In the genomic region with DNA sequence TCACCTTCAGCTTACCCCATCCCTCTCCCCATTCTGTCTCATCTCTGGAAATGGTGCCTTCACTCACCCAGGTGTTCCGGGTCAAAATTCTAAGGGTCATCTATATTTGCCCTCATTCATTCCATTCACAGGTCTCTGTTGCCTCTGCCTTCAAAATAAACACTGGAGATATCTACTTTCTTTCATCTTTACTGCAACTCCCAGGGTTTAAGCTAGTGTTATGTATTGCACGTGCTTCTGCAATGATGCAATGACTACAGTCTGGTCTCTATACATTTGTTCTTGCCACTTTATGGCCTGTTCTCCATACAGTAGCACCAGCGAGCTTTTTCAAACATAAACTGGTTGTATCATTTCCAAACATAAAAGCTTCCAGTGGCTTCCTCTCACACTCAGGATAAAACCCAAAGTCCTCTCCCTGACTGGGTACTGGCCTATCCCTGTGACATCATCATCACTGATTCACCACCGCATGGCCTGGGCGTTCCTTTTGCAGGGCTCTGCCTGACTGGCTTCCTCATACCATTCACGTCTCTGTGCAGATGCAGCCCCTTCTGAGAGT, we compare ENCODE assay signal across 1 cellular context.
TF ChIP-seq lines count a peak whose summit lies in the region.

No MANE protein-coding gene starts in this region.

TF ChIP-seq in HepG2, 621 proteins besides CTCF, POLR2A, EP300 and RAD21 (continued from another document and continues in another):
- TF ChIP-seq MZF1 (CRISPR knock-in tag; IDR thresholded peaks at IDR 0.05; ENCODE audit: borderline replicate concordance) (no peak), SOX13 (IDR thresholded peaks at IDR 0.05) (peak; percentile 88), SOX13 (CRISPR knock-in tag; conservative IDR thresholded peaks at IDR 0.05 in 1 of 2, IDR thresholded peaks at IDR 0.05 in 1 of 2) (peak in 1 of 2 experiments; percentile 96; a peak in 2 of 4 replicates), PATZ1 (CRISPR knock-in tag; IDR thresholded peaks at IDR 0.05) (peak; percentile 59; the same call in 1 of the 2 replicates), ZNF431 (CRISPR knock-in tag; IDR thresholded peaks at IDR 0.05; ENCODE audit: borderline replicate concordance, low read depth) (peak; percentile 56; the same call in 1 of the 2 replicates), NR1H2 (CRISPR knock-in tag; IDR thresholded peaks at IDR 0.05; ENCODE audit: borderline replicate concordance, low read depth) (no peak), NR2F6 (IDR thresholded peaks at IDR 0.05) (peak; percentile 99), NR2F6 (CRISPR knock-in tag; IDR thresholded peaks at IDR 0.05) (peak; percentile 98), PBX2 (CRISPR knock-in tag; IDR thresholded peaks at IDR 0.05) (no peak), ZNF180 (CRISPR knock-in tag; IDR thresholded peaks at IDR 0.05; ENCODE audit: borderline replicate concordance, low read depth) (no peak), MEIS1 (CRISPR knock-in tag; IDR thresholded peaks at IDR 0.05; ENCODE audit: borderline replicate concordance) (0 out of 2 replicates have a peak, but pooled peaks have one; percentile 34), MAZ (IDR thresholded peaks at IDR 0.05; ENCODE audit: borderline replicate concordance, low read depth, low read length) (no peak), MAZ (CRISPR knock-in tag; IDR thresholded peaks at IDR 0.05; ENCODE audit: low read depth) (no peak), ZUFSP (CRISPR knock-in tag; IDR thresholded peaks at IDR 0.05; ENCODE audit: borderline replicate concordance) (no peak), RBFOX2 (IDR thresholded peaks at IDR 0.05; ENCODE audit: low read depth, low read length) (no peak), ZIK1 (CRISPR knock-in tag; IDR thresholded peaks at IDR 0.05; ENCODE audit: borderline replicate concordance, low read depth) (no peak), AGO2 (optimal IDR thresholded peaks at IDR 0.05; ENCODE audit: low read depth, low read length) (no peak), EED (CRISPR knock-in tag; IDR thresholded peaks at IDR 0.05) (no peak), ZNF20 (CRISPR knock-in tag; IDR thresholded peaks at IDR 0.05) (no peak), ZFAT (CRISPR knock-in tag; conservative IDR thresholded peaks at IDR 0.05) (no peak), EZH2 (conservative IDR thresholded peaks at IDR 0.05; ENCODE audit: low read depth, low read length) (no peak), ZNF672 (CRISPR knock-in tag; IDR thresholded peaks at IDR 0.05) (0 out of 2 replicates have a peak, but pooled peaks have one; percentile 76), ARNT (IDR thresholded peaks at IDR 0.05) (no peak), ZNF674 (CRISPR knock-in tag; IDR thresholded peaks at IDR 0.05; ENCODE audit: low read depth) (no peak), TCF12 (IDR thresholded peaks at IDR 0.05) (no peak), TCF12 (CRISPR knock-in tag; IDR thresholded peaks at IDR 0.05) (peak; percentile 86; the same call in 1 of the 2 replicates), NFIC (IDR thresholded peaks at IDR 0.05; ENCODE audit: low read length) (peak; percentile 89), ZNF615 (CRISPR knock-in tag; IDR thresholded peaks at IDR 0.05; ENCODE audit: borderline replicate concordance) (no peak), ZNF781 (CRISPR knock-in tag; IDR thresholded peaks at IDR 0.05; ENCODE audit: borderline replicate concordance, not compliant biosample characterization) (no peak), STAG1 (CRISPR knock-in tag; IDR thresholded peaks at IDR 0.05) (no peak), ZBTB26 (CRISPR knock-in tag; IDR thresholded peaks at IDR 0.05; ENCODE audit: borderline replicate concordance) (no peak), ZFYVE20 (CRISPR knock-in tag; IDR thresholded peaks at IDR 0.05; ENCODE audit: borderline replicate concordance, low read depth) (no peak), RFXAP (CRISPR knock-in tag; IDR thresholded peaks at IDR 0.05; ENCODE audit: borderline replicate concordance) (no peak), CHD2 (IDR thresholded peaks at IDR 0.05; ENCODE audit: low read depth, low read length) (no peak), SYNCRIP (IDR thresholded peaks at IDR 0.05; ENCODE audit: insufficient read depth, low read depth, low read length) (no peak), ZMAT3 (CRISPR knock-in tag; conservative IDR thresholded peaks at IDR 0.05) (no peak; the same call in 1 of the 2 replicates), GABPA (IDR thresholded peaks at IDR 0.05; ENCODE audit: low read depth, low read length) (no peak), GABPA (CRISPR knock-in tag; IDR thresholded peaks at IDR 0.05; ENCODE audit: low read depth) (peak; percentile 34; the same call in 1 of the 2 replicates), ZNF205 (CRISPR knock-in tag; IDR thresholded peaks at IDR 0.05) (peak; percentile 58; the same call in 1 of the 2 replicates)
- TF ChIP-seq, protein P1, sequence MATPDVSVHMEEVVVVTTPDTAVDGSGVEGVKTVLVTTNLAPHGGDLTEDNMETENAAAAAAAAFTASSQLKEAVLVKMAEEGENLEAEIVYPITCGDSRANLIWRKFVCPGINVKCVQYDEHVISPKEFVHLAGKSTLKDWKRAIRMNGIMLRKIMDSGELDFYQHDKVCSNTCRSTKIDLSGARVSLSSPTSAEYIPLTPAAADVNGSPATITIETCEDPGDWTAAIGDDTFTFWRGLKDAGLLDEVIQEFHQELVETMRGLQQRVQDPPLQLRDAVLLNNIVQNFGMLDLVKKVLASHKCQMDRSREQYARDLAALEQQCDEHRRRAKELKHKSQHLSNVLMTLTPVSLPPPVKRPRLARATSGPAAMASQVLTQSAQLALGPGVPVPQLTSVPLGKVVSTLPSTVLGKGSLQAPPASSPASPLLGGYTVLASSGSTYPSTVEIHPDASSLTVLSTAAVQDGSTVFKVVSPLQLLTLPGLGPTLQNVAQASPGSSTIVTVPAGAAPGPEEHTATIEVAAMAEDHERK (CRISPR knock-in tag; IDR thresholded peaks at IDR 0.05; ENCODE audit: low read depth), result no peak
- TF ChIP-seq, protein P2, sequence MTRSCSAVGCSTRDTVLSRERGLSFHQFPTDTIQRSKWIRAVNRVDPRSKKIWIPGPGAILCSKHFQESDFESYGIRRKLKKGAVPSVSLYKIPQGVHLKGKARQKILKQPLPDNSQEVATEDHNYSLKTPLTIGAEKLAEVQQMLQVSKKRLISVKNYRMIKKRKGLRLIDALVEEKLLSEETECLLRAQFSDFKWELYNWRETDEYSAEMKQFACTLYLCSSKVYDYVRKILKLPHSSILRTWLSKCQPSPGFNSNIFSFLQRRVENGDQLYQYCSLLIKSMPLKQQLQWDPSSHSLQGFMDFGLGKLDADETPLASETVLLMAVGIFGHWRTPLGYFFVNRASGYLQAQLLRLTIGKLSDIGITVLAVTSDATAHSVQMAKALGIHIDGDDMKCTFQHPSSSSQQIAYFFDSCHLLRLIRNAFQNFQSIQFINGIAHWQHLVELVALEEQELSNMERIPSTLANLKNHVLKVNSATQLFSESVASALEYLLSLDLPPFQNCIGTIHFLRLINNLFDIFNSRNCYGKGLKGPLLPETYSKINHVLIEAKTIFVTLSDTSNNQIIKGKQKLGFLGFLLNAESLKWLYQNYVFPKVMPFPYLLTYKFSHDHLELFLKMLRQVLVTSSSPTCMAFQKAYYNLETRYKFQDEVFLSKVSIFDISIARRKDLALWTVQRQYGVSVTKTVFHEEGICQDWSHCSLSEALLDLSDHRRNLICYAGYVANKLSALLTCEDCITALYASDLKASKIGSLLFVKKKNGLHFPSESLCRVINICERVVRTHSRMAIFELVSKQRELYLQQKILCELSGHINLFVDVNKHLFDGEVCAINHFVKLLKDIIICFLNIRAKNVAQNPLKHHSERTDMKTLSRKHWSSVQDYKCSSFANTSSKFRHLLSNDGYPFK (CRISPR knock-in tag; IDR thresholded peaks at IDR 0.05; ENCODE audit: borderline replicate concordance), result no peak
- TF ChIP-seq, protein P3, sequence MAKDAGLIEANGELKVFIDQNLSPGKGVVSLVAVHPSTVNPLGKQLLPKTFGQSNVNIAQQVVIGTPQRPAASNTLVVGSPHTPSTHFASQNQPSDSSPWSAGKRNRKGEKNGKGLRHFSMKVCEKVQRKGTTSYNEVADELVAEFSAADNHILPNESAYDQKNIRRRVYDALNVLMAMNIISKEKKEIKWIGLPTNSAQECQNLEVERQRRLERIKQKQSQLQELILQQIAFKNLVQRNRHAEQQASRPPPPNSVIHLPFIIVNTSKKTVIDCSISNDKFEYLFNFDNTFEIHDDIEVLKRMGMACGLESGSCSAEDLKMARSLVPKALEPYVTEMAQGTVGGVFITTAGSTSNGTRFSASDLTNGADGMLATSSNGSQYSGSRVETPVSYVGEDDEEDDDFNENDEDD (CRISPR knock-in tag; IDR thresholded peaks at IDR 0.05; ENCODE audit: borderline replicate concordance), result peak; percentile 65; the same call in 1 of the 2 replicates
- TF ChIP-seq, protein P4, sequence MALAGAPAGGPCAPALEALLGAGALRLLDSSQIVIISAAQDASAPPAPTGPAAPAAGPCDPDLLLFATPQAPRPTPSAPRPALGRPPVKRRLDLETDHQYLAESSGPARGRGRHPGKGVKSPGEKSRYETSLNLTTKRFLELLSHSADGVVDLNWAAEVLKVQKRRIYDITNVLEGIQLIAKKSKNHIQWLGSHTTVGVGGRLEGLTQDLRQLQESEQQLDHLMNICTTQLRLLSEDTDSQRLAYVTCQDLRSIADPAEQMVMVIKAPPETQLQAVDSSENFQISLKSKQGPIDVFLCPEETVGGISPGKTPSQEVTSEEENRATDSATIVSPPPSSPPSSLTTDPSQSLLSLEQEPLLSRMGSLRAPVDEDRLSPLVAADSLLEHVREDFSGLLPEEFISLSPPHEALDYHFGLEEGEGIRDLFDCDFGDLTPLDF (CRISPR knock-in tag; IDR thresholded peaks at IDR 0.05), result no peak
- TF ChIP-seq, protein P5, sequence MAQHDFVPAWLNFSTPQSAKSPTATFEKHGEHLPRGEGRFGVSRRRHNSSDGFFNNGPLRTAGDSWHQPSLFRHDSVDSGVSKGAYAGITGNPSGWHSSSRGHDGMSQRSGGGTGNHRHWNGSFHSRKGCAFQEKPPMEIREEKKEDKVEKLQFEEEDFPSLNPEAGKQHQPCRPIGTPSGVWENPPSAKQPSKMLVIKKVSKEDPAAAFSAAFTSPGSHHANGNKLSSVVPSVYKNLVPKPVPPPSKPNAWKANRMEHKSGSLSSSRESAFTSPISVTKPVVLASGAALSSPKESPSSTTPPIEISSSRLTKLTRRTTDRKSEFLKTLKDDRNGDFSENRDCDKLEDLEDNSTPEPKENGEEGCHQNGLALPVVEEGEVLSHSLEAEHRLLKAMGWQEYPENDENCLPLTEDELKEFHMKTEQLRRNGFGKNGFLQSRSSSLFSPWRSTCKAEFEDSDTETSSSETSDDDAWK (CRISPR knock-in tag; IDR thresholded peaks at IDR 0.05), result no peak
- TF ChIP-seq, protein P6, sequence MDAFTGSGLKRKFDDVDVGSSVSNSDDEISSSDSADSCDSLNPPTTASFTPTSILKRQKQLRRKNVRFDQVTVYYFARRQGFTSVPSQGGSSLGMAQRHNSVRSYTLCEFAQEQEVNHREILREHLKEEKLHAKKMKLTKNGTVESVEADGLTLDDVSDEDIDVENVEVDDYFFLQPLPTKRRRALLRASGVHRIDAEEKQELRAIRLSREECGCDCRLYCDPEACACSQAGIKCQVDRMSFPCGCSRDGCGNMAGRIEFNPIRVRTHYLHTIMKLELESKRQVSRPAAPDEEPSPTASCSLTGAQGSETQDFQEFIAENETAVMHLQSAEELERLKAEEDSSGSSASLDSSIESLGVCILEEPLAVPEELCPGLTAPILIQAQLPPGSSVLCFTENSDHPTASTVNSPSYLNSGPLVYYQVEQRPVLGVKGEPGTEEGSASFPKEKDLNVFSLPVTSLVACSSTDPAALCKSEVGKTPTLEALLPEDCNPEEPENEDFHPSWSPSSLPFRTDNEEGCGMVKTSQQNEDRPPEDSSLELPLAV (CRISPR knock-in tag; conservative IDR thresholded peaks at IDR 0.05; ENCODE audit: low read depth), result no peak
- TF ChIP-seq, protein P7, sequence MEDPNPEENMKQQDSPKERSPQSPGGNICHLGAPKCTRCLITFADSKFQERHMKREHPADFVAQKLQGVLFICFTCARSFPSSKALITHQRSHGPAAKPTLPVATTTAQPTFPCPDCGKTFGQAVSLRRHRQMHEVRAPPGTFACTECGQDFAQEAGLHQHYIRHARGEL (CRISPR knock-in tag; IDR thresholded peaks at IDR 0.05), result no peak
